ENCODE assay signal across 8 cellular contexts in genomic region chr14:69685217-69685616, GRCh38.
DNase-seq lines count a peak whose midpoint lies in the region; ATAC-seq and TF ChIP-seq lines count a peak whose summit lies in the region.

No MANE protein-coding gene starts in this region.

- peak; percentile 75 for DNase-seq in DMS53 (lab: John Stamatoyannopoulos, UW)
- DNase-seq in NCI-H69 (lab: John Stamatoyannopoulos, UW) = peak; percentile 66
- DNase-seq in activated naive CD4-positive, alpha-beta T cell treated with anti-CD3 and anti-CD28 coated beads, Interleukin-2, amount 50 U/mL, for 72 hours (ENCODE audit: low spot score in 2 of 2) = peak; percentile 65 to 71
- no peak for DNase-seq in vagina (ENCODE audit: extremely low spot score in 2 of 2)
- DNase-seq in T1000 (lab: John Stamatoyannopoulos, UW) = no peak
- no peak for DNase-seq in tibial artery

- no peak for TF ChIP-seq POLR2A in vagina (IDR thresholded peaks at IDR 0.05)

- H3K4me3 Mint-ChIP-seq in nephron = no peak overlapping the region

- no peaks in the 10 kb centered on the region for H3K9me3 ChIP-seq in vagina
- H3K9me3 ChIP-seq in tibial artery = no peaks in the 10 kb centered on the region

- no peaks in the 10 kb centered on the region for H3K9me3 Mint-ChIP-seq in activated naive CD4-positive, alpha-beta T cell treated with anti-CD3 and anti-CD28 coated beads, Interleukin-2, amount 50 U/mL, for 72 hours
- no peaks in the 10 kb centered on the region for H3K9me3 Mint-ChIP-seq in nephron

- H3K36me3 ChIP-seq in vagina = no peaks in the 10 kb centered on the region
- no peaks in the 10 kb centered on the region for H3K36me3 ChIP-seq in tibial artery

- peaks cover 2% of the 10 kb centered on the region for H3K27me3 Mint-ChIP-seq in nephron (ENCODE audit: low read depth)

- peaks cover 84% of the 10 kb centered on the region for H3K4me1 Mint-ChIP-seq in nephron

- intact Hi-C loops in vagina (cut with DNase I) (no loop called here), tibial artery (cut with DNase I; ENCODE audit: low total_unique reads) (no loop called here)

- H3K27ac ChIP-seq in vagina (peak overlapping the region; percentile 5), tibial artery (no peak overlapping the region)

- H3K27me3 ChIP-seq in vagina (no peaks in the 10 kb centered on the region), tibial artery (no peaks in the 10 kb centered on the region)

- peak; percentile 91 to 93 for ATAC-seq in activated naive CD4-positive, alpha-beta T cell treated with anti-CD3 and anti-CD28 coated beads, Interleukin-2, amount 50 U/mL, for 72 hours
- ATAC-seq in HG03045 (IDR thresholded peaks at IDR 0.05; ENCODE audit: unreplicated experiment) = no peak

- no peak overlapping the region for H3K4me3 ChIP-seq in vagina
- H3K4me3 ChIP-seq in tibial artery = no peak overlapping the region

- H3K27ac Mint-ChIP-seq in activated naive CD4-positive, alpha-beta T cell treated with anti-CD3 and anti-CD28 coated beads, Interleukin-2, amount 50 U/mL, for 72 hours = peak overlapping the region; percentile 84 to 98
- peak overlapping the region in 2 of 3 experiments; percentile 27 to 64 for H3K27ac Mint-ChIP-seq in nephron

- H3K36me3 Mint-ChIP-seq in activated naive CD4-positive, alpha-beta T cell treated with anti-CD3 and anti-CD28 coated beads, Interleukin-2, amount 50 U/mL, for 72 hours = peaks cover 5 to 65% of the 10 kb centered on the region in 2 donors
- no peaks in the 10 kb centered on the region for H3K36me3 Mint-ChIP-seq in nephron (ENCODE audit: low read depth)

- TF ChIP-seq CTCF in nephron (IDR thresholded peaks at IDR 0.05; ENCODE audit: unreplicated experiment in 3 of 3) (no peak), vagina (IDR thresholded peaks at IDR 0.05) (no peak), tibial artery (IDR thresholded peaks at IDR 0.05) (no peak)

- H3K4me1 ChIP-seq in vagina = peaks cover 66% of the 10 kb centered on the region
- peaks cover 0 to 57% (median 51%) of the 10 kb centered on the region in 4 donors for H3K4me1 ChIP-seq in tibial artery

Comparison
In these comparisons a context has a peak if more than half of its experiments do, and no peak if none do; other contexts are left out.
1. DNase-seq: peak in DMS53 (single experiment), NCI-H69 (single experiment) and activated naive CD4-positive, alpha-beta T cell treated with anti-CD3 and anti-CD28 coated beads, Interleukin-2, amount 50 U/mL, for 72 hours (2 of 2); none in vagina (0 of 2), T1000 (single experiment) and tibial artery (0 of 2).